ENCODE assay signal across 8 cellular contexts in the genomic region with DNA sequence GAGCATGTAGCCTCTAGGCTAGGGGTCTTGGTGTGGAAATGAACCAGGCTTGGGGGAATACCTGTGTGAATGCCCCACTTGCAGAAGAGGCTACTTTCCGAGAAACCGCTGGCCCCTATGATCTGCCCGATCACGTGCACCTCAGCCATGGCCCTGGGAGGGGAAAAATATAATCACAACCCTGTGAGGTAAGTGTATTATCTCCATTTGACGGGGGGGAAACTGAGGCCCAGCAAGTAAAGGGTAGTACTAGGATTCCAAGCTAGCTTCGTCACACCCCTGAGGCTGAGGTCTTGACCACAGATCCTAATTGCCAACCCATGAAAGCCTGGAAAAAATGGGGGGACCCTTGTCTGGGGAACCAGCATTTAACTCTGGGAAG. TPM values are rescaled to one million over a fixed set of nuclear protein-coding genes. Genes with fewer than 3 reads are reported as not detected.
DNase-seq lines count a peak whose midpoint lies in the region; ATAC-seq and TF ChIP-seq lines count a peak whose summit lies in the region.

No MANE protein-coding gene starts in this region.

- no peaks in the 10 kb centered on the region for H3K9me2 ChIP-seq in SU-DHL-6 (replicated peaks; ENCODE audit: insufficient read depth, low read length)

- DNase-seq in fibroblast of the aortic adventitia (ENCODE audit: low read depth) (no peak), gastrocnemius medialis (no peak), GM13976 (ENCODE audit: low spot score) (no peak), RPMI8226 (no peak)
- DNase-seq in activated effector memory CD4-positive, alpha-beta T cell treated with anti-CD3 and anti-CD28 coated beads, Interleukin-2, amount 50 U/mL, for 16 hours, result no peak

- in situ Hi-C loops in gastrocnemius medialis (cut with MboI; ENCODE audit: low sequenced_read_pairs in 4 of 4), result no loop called here
- in situ Hi-C loops in GM13976 (cut with MboI; ENCODE audit: low sequenced_read_pairs, unreplicated experiment), result no loop called here

- peaks cover 3 to 6% of the 10 kb centered on the region in 2 donors for H3K4me1 ChIP-seq in gastrocnemius medialis

- H2AFZ ChIP-seq in SU-DHL-6 (ENCODE audit: low read depth, low read length, severe bottlenecking), result peak overlapping the region; percentile 86

- H3K4me2 ChIP-seq in SU-DHL-6 (ENCODE audit: low read depth, low read length, poor library complexity, severe bottlenecking), result peak overlapping the region; percentile 86

- H3F3A ChIP-seq in SU-DHL-6 (ENCODE audit: insufficient read depth), result peaks cover 5% of the 10 kb centered on the region; the same call in 1 of the 2 replicates

- H3K27ac ChIP-seq in SU-DHL-6 (ENCODE audit: low read depth, low read length) (peak overlapping the region; percentile 94), gastrocnemius medialis (peak overlapping the region; percentile 94 to 100 (median 98))

- H3K36me3 ChIP-seq in SU-DHL-6 (ENCODE audit: low read length) (no peaks in the 10 kb centered on the region), gastrocnemius medialis (no peaks in the 10 kb centered on the region)

- H4K20me1 ChIP-seq in SU-DHL-6 (ENCODE audit: low read depth, low read length), result no peaks in the 10 kb centered on the region

- peak overlapping the region; percentile 80 for H3K4me3 ChIP-seq in SU-DHL-6 (ENCODE audit: insufficient read depth, low read length, poor library complexity, severe bottlenecking)
- H3K4me3 ChIP-seq in fibroblast of the aortic adventitia (ENCODE audit: low read depth, low read length), result peak overlapping the region; percentile 94
- peak overlapping the region; percentile 66 to 97 (median 86) for H3K4me3 ChIP-seq in gastrocnemius medialis

- ATAC-seq in GM18873 (IDR thresholded peaks at IDR 0.05; ENCODE audit: low FRiP score, unreplicated experiment), result peak; percentile 3
- peak in 1 of 2 donors; percentile 1 for ATAC-seq in gastrocnemius medialis
- no peak for ATAC-seq in HG02642 (IDR thresholded peaks at IDR 0.05; ENCODE audit: poor library complexity, unreplicated experiment)

- H3K79me2 ChIP-seq in SU-DHL-6 (ENCODE audit: insufficient read depth, low read length), result peaks cover 17% of the 10 kb centered on the region; the same call in 1 of the 2 replicates

- no peak for TF ChIP-seq POLR2A in gastrocnemius medialis (IDR thresholded peaks at IDR 0.05)

- H3K9me3 ChIP-seq in SU-DHL-6 (ENCODE audit: insufficient read depth, low read length) (no peaks in the 10 kb centered on the region), gastrocnemius medialis (no peaks in the 10 kb centered on the region)

- TF ChIP-seq CTCF in SU-DHL-6 (IDR thresholded peaks at IDR 0.05; ENCODE audit: insufficient read depth, low read length, poor library complexity, severe bottlenecking) (no peak), fibroblast of the aortic adventitia (IDR thresholded peaks at IDR 0.05; ENCODE audit: insufficient read depth, low read length) (no peak), gastrocnemius medialis (IDR thresholded peaks at IDR 0.05 in 4 of 5, conservative IDR thresholded peaks at IDR 0.05 in 1 of 5) (no peak), GM13976 (IDR thresholded peaks at IDR 0.05; ENCODE audit: borderline replicate concordance, control extremely low read depth, extremely low read depth, insufficient read depth, missing control alignments) (no peak)

- intact Hi-C loops in gastrocnemius medialis (cut with DNase I; ENCODE audit: low total_unique reads), result loop anchor here (1.0 to 5.0 kb wide), 2 partner anchors 76 to 101 kb away; a partner anchor contains a TSS

- no peaks in the 10 kb centered on the region for H3K27me3 ChIP-seq in SU-DHL-6 (ENCODE audit: low read length)
- no peaks in the 10 kb centered on the region for H3K27me3 ChIP-seq in gastrocnemius medialis

- peak overlapping the region; percentile 78 for H3K9ac ChIP-seq in SU-DHL-6 (ENCODE audit: low read length)

RNA-seq across cellular contexts. Expression of a gene that starts 0.6 kb away (rescaled TPM):
- total RNA-seq in fibroblast of the aortic adventitia (ENCODE audit: low replicate concordance), result 0.25 and 4.5 TPM in 2 replicates
- 1 to 10 TPM; 2.6 to 6.9 (median 4.5) TPM for total RNA-seq in gastrocnemius medialis

RNA-seq across cellular contexts. Expression of a gene that starts 9.6 kb away (rescaled TPM):
- 18.7 and 19.8 TPM in 2 replicates for total RNA-seq in fibroblast of the aortic adventitia (ENCODE audit: low replicate concordance)
- 1 to 10 TPM; 1.9 to 5.2 (median 4.9) TPM for total RNA-seq in gastrocnemius medialis

RNA-seq across cellular contexts. Expression of a gene that starts 13.0 kb away (rescaled TPM):
- total RNA-seq in fibroblast of the aortic adventitia (ENCODE audit: low replicate concordance), result 4.7 and 5.6 TPM in 2 replicates
- total RNA-seq in gastrocnemius medialis, result 10 to 100 TPM in 1 of 4 donors, 1 to 10 TPM in 3; 1.6 to 13.6 (median 4.7) TPM

RNA-seq across cellular contexts. Expression of a gene that starts 33.8 kb away (rescaled TPM):
- total RNA-seq in fibroblast of the aortic adventitia (ENCODE audit: low replicate concordance) (12.1 and 14.6 TPM in 2 replicates), gastrocnemius medialis (10 to 100 TPM; 29.1 to 61.9 (median 40.9) TPM)

RNA-seq across cellular contexts. Expression of a gene that starts 34.3 kb away (rescaled TPM):
- total RNA-seq in fibroblast of the aortic adventitia (ENCODE audit: low replicate concordance), result 3.5 and 15.3 TPM in 2 replicates
- 100 to 1,000 TPM in 1 of 4 donors, 10 to 100 TPM in 3; 80.8 to 115 (median 84.1) TPM for total RNA-seq in gastrocnemius medialis
